ENCODE assay signal across 12 cellular contexts in genomic region chr7:77426052-77426404, GRCh38. TPM values are rescaled to one million over a fixed set of nuclear protein-coding genes. Genes with fewer than 3 reads are reported as not detected.
DNase-seq lines count a peak whose midpoint lies in the region; ATAC-seq, FAIRE-seq and TF ChIP-seq lines count a peak whose summit lies in the region.
"Had no signal": no experiment of that assay in that cellular context is flagged by ENCODE, and none has a peak within 500 bp of the region (broad histone marks: within the 10 kb centered on the region; RNA-seq: fewer than 3 reads in every experiment).

No MANE protein-coding gene starts in this region.

- no peaks in the 10 kb centered on the region for H3K36me3 Mint-ChIP-seq in MCF 10A (ENCODE audit: insufficient read depth, unreplicated experiment)
- no peaks in the 10 kb centered on the region for H3K36me3 Mint-ChIP-seq in CD4-positive, alpha-beta T cell (ENCODE audit: low read depth)

- no peak for TF ChIP-seq CTCF in MCF 10A (IDR thresholded peaks at IDR 0.05; ENCODE audit: unreplicated experiment)
- no peak for TF ChIP-seq CTCF in breast epithelium (IDR thresholded peaks at IDR 0.05)
- no peak for TF ChIP-seq CTCF in choroid plexus epithelial cell (conservative IDR thresholded peaks at IDR 0.05; ENCODE audit: low read depth, low read length)
- no peak for TF ChIP-seq CTCF in CD4-positive, alpha-beta T cell (IDR thresholded peaks at IDR 0.05)

- peaks cover 19% of the 10 kb centered on the region for H3K4me1 Mint-ChIP-seq in MCF 10A (ENCODE audit: insufficient read depth, unreplicated experiment)
- peaks cover 23% of the 10 kb centered on the region for H3K4me1 Mint-ChIP-seq in CD4-positive, alpha-beta T cell (ENCODE audit: low read depth)

- peak overlapping the region; percentile 40 for H3K4me3 Mint-ChIP-seq in MCF 10A (ENCODE audit: unreplicated experiment)
- no peak overlapping the region for H3K4me3 Mint-ChIP-seq in CD4-positive, alpha-beta T cell

- H3K9ac ChIP-seq in subcutaneous abdominal adipose tissue (ENCODE audit: low read length in 5 of 5) = peak overlapping the region in 1 of 5 donors; percentile 48

- H3K27me3 ChIP-seq in breast epithelium (no peaks in the 10 kb centered on the region), subcutaneous abdominal adipose tissue (ENCODE audit: control insufficient read depth in 5 of 5, insufficient read depth in 4 of 5, low read length in 5 of 5) (no peaks in the 10 kb centered on the region)
- no peaks in the 10 kb centered on the region for H3K27me3 ChIP-seq in CD4-positive, alpha-beta T cell (ENCODE audit: control insufficient read depth, insufficient read depth, low read length)

- DNase-seq in MCF 10A (ENCODE audit: unreplicated experiment) = no peak
- DNase-seq in breast epithelium (ENCODE audit: low spot score in 2 of 2) = no peak
- peak; percentile 51 for DNase-seq in choroid plexus epithelial cell (ENCODE audit: low read depth)
- DNase-seq in RCC 7860 (ENCODE audit: low spot score) = no peak
- no peak for DNase-seq in CD4-positive, alpha-beta T cell
- DNase-seq: 8988T, SIG-M5 had no signal

- H3K27ac ChIP-seq in breast epithelium (no peak overlapping the region), subcutaneous abdominal adipose tissue (ENCODE audit: low read depth, low read length) (peak overlapping the region; percentile 24)
- H3K27ac ChIP-seq in CD4-positive, alpha-beta T cell (ENCODE audit: low read depth, low read length) = no peak overlapping the region

- POLR2A ChIA-PET in MCF 10A (lab: Yijun Ruan, JAX) = interaction anchor here (0.6 to 2.9 kb wide), 5 partner anchors 11 to 371 kb away, joined by 3 to 25 read pairs (median 3); partner anchors contain the start of genes GSAP and PTPN12
- POLR2A ChIA-PET in CD4-positive, alpha-beta T cell (lab: Charles Lee) = no interaction called here

- TF ChIP-seq POLR2A in breast epithelium (IDR thresholded peaks at IDR 0.05) = no peak

- no peaks in the 10 kb centered on the region for H3K4me1 ChIP-seq in breast epithelium
- peaks cover 3 to 39% (median 29%) of the 10 kb centered on the region in 5 donors for H3K4me1 ChIP-seq in subcutaneous abdominal adipose tissue (ENCODE audit: control insufficient read depth in 5 of 5, insufficient read depth in 5 of 5, low read length in 5 of 5)

- H3K9me3 ChIP-seq in breast epithelium (no peaks in the 10 kb centered on the region), subcutaneous abdominal adipose tissue (ENCODE audit: control insufficient read depth in 5 of 5, low read length in 5 of 5) (no peaks in the 10 kb centered on the region)
- H3K9me3 ChIP-seq in CD4-positive, alpha-beta T cell (ENCODE audit: control insufficient read depth, low read length) = no peaks in the 10 kb centered on the region

- intact Hi-C loops in MCF 10A (cut with micrococcal nuclease) = no loop called here
- intact Hi-C loops in breast epithelium (cut with DNase I; ENCODE audit: low total_unique reads) = loop anchor here (10.0 kb wide), 1 partner anchor 171 kb away; no protein-coding TSS in a partner anchor
- intact Hi-C loops in CD4-positive, alpha-beta T cell (cut with DNase I, micrococcal nuclease) = no loop called here

- H3K36me3 ChIP-seq in breast epithelium = no peaks in the 10 kb centered on the region
- no peaks in the 10 kb centered on the region for H3K36me3 ChIP-seq in subcutaneous abdominal adipose tissue (ENCODE audit: control insufficient read depth in 5 of 5, insufficient read depth in 5 of 5, low read length in 5 of 5)

- FAIRE-seq in RCC 7860 (lab: Jason Lieb, UNC) = no peak
- FAIRE-seq: frontal cortex, K562 had no signal

- H3K4me3 ChIP-seq in breast epithelium (no peak overlapping the region), choroid plexus epithelial cell (ENCODE audit: low read depth, low read length) (peak overlapping the region; percentile 37), subcutaneous abdominal adipose tissue (ENCODE audit: low read depth in 1 of 5, low read length in 5 of 5) (peak overlapping the region in 1 of 5 donors; percentile 11)
- H3K4me3 ChIP-seq: K562 had no signal

- peak; percentile 76 for ATAC-seq in HG03432 (IDR thresholded peaks at IDR 0.05; ENCODE audit: unreplicated experiment)
- no peak for ATAC-seq in HG03439 (IDR thresholded peaks at IDR 0.05; ENCODE audit: unreplicated experiment)
- ATAC-seq in CD4-positive, alpha-beta T cell (ENCODE audit: poor library complexity) = no peak
- ATAC-seq: K562 had no signal

- H3K27ac Mint-ChIP-seq in MCF 10A (ENCODE audit: low read depth, unreplicated experiment) = peak overlapping the region; percentile 44
- H3K27ac Mint-ChIP-seq in CD4-positive, alpha-beta T cell = no peak overlapping the region

- H3K9me3 Mint-ChIP-seq in MCF 10A (ENCODE audit: unreplicated experiment) = no peaks in the 10 kb centered on the region
- H3K9me3 Mint-ChIP-seq in CD4-positive, alpha-beta T cell = no peaks in the 10 kb centered on the region

- CTCF ChIA-PET in MCF 10A (lab: Yijun Ruan, JAX) = interaction anchor here (0.7 to 1.0 kb wide), 3 partner anchors 12 to 67 kb away, joined by 3 to 5 read pairs (median 5); no protein-coding TSS in a partner anchor
- CTCF ChIA-PET in CD4-positive, alpha-beta T cell (lab: Charles Lee) = no interaction called here

- no TSS peak for BruUV-seq in MCF 10A (replicated peaks; lab: Mats Ljungman, UMichigan)

- no peaks in the 10 kb centered on the region for H3K27me3 Mint-ChIP-seq in MCF 10A (ENCODE audit: insufficient read depth, unreplicated experiment)
- peaks cover 10% of the 10 kb centered on the region for H3K27me3 Mint-ChIP-seq in CD4-positive, alpha-beta T cell

RNA-seq across cellular contexts. Expression of gene GSAP, which starts 9.9 kb away (rescaled TPM):
- total RNA-seq in MCF 10A (2022) (13.7 and 19.0 TPM in 2 replicates), breast epithelium (10 to 100 TPM; 25.8 to 35.7 (median 27.5) TPM)
- 10 to 100 TPM; 19.1 to 19.5 TPM for total RNA-seq in CD4-positive, alpha-beta T cell
